ENCODE assay signal across 22 cellular contexts in genomic region chr2:144681389-144681788, GRCh38.
"Had no signal": no experiment of that assay in that cellular context is flagged by ENCODE, and none has a peak within 500 bp of the region (broad histone marks: within the 10 kb centered on the region; RNA-seq: fewer than 3 reads in every experiment).

No MANE protein-coding gene starts in this region.

- H3K4me3 ChIP-seq: adrenal gland, spleen, suprapubic skin, tibial nerve had no signal

- H3K27me3 ChIP-seq: adrenal gland, brain microvascular endothelial cell, spleen, suprapubic skin, tibial nerve had no signal

- H3K27ac ChIP-seq: adrenal gland, brain microvascular endothelial cell, spleen, tibial nerve, VCaP had no signal

- DNase-seq: activated CD4-positive, alpha-beta T cell treated with anti-CD3 and anti-CD28 coated beads for 4 hours; activated CD4-positive, alpha-beta T cell treated with anti-CD3 and anti-CD28 coated beads, Interleukin-2, amount 50 U/mL, for 4 hours; activated naive CD4-positive, alpha-beta T cell treated with Interleukin-2 at 50 U/mL for 16 hours; activated naive CD8-positive, alpha-beta T cell treated with anti-CD3 and anti-CD28 coated beads for 36 hours; activated T-cell treated with anti-CD3 and anti-CD28 coated beads for 4 hours; activated T-cell treated with anti-CD3 and anti-CD28 coated beads, Interleukin-2, amount 50 U/mL, for 72 hours; adrenal gland; brain microvascular endothelial cell; caudate nucleus; cortex of kidney; head of caudate nucleus; hippocampal formation; left cardiac atrium; left ventricle myocardium superior; posterior cingulate gyrus; right cardiac atrium; spleen; stimulated activated naive CD4-positive, alpha-beta T cell; T-helper 9 cell had no signal

- H3K4me1 ChIP-seq: adrenal gland had no signal

- H3K36me3 ChIP-seq: adrenal gland, brain microvascular endothelial cell, spleen, suprapubic skin, tibial nerve had no signal

- H3K9me3 ChIP-seq: adrenal gland, spleen, suprapubic skin, tibial nerve had no signal
